ENCODE assay signal across 19 cellular contexts in genomic region chr2:9222246-9222898, GRCh38. TPM values are rescaled to one million over a fixed set of nuclear protein-coding genes. Genes with fewer than 3 reads are reported as not detected.
A peak's percentile ranks its signal among the peaks of the same experiment; 100 is the strongest.
DNase-seq lines count a peak whose midpoint lies in the region; ATAC-seq, FAIRE-seq and TF ChIP-seq lines count a peak whose summit lies in the region.
"Had no signal": no experiment of that assay in that cellular context is flagged by ENCODE, and none has a peak within 500 bp of the region (broad histone marks: within the 10 kb centered on the region; RNA-seq: fewer than 3 reads in every experiment).

No MANE protein-coding gene starts in this region.

- ATAC-seq in foreskin keratinocyte (peak; percentile 41), HG03175 (IDR thresholded peaks at IDR 0.05; ENCODE audit: unreplicated experiment) (no peak)
- ATAC-seq: activated T-cell treated with anti-CD3 and anti-CD28 coated beads, Interleukin-2, amount 50 U/mL, for 4 hours; right lobe of liver had no signal

- H3K4me1 ChIP-seq in ascending aorta, result peaks cover 3 to 66% of the 10 kb centered on the region in 2 donors
- H3K4me1 ChIP-seq in foreskin keratinocyte, result peaks cover 31% of the 10 kb centered on the region
- peaks cover 0 to 85% (median 29%) of the 10 kb centered on the region in 4 donors for H3K4me1 ChIP-seq in tibial artery
- no peaks in the 10 kb centered on the region for H3K4me1 ChIP-seq in small intestine (ENCODE audit: control insufficient read depth in 2 of 2, insufficient read depth in 1 of 2, low read depth in 1 of 2, low read length in 1 of 2)
- H3K4me1 ChIP-seq: right lobe of liver had no signal

- H3K27ac Mint-ChIP-seq in nephron, result peak overlapping the region in 2 of 3 experiments; percentile 80 to 83
- H3K27ac Mint-ChIP-seq: activated CD4-positive, alpha-beta memory T cell treated with anti-CD3 and anti-CD28 coated beads for 36 hours; stimulated activated naive CD8-positive, alpha-beta T cell treated with anti-CD3 and anti-CD28 coated beads, Interleukin-15, Interleukin-2, amounts not matched to agents 100 ng/mL and 50 ng/mL, for 24 hours had no signal

- H3K27ac ChIP-seq in ascending aorta (peak overlapping the region; percentile 67 to 74), foreskin keratinocyte (no peak overlapping the region), tibial artery (peak overlapping the region; percentile 42 to 53), small intestine (ENCODE audit: low read depth in 1 of 2, low read length in 1 of 2) (no peak overlapping the region)
- H3K27ac ChIP-seq: right lobe of liver had no signal

- H3K4me3 ChIP-seq in ascending aorta (peak overlapping the region in 1 of 2 donors; percentile 10), tibial artery (no peak overlapping the region), small intestine (ENCODE audit: low read depth in 1 of 2, low read length in 2 of 2) (no peak overlapping the region)
- H3K4me3 ChIP-seq: dorsolateral prefrontal cortex, right lobe of liver had no signal

- TF ChIP-seq CTCF in ascending aorta (IDR thresholded peaks at IDR 0.05) (no peak), foreskin keratinocyte (conservative IDR thresholded peaks at IDR 0.05) (no peak), nephron (IDR thresholded peaks at IDR 0.05; ENCODE audit: unreplicated experiment in 3 of 3) (no peak), tibial artery (IDR thresholded peaks at IDR 0.05) (no peak)

- no peak for FAIRE-seq in small intestine (lab: Jason Lieb, UNC)
- FAIRE-seq: urothelium cell line had no signal

- intact Hi-C loops in ascending aorta (cut with DNase I) (no loop called here), tibial artery (cut with DNase I; ENCODE audit: low total_unique reads) (no loop called here)

- H3K27me3 Mint-ChIP-seq in nephron (ENCODE audit: low read depth), result no peaks in the 10 kb centered on the region

- peaks cover 46% of the 10 kb centered on the region for H3K4me1 Mint-ChIP-seq in nephron

- 75 to 82% (median 81%) methylated on average over 9 of the region's 9 CpGs for WGBS in small intestine, 3 donors

- H3K36me3 Mint-ChIP-seq in nephron (ENCODE audit: low read depth), result peaks cover 29% of the 10 kb centered on the region
- H3K36me3 Mint-ChIP-seq: activated CD4-positive, alpha-beta memory T cell treated with anti-CD3 and anti-CD28 coated beads for 36 hours had no signal

- peak overlapping the region in 1 of 3 experiments; percentile 28 for H3K4me3 Mint-ChIP-seq in nephron
- H3K4me3 Mint-ChIP-seq: activated CD4-positive, alpha-beta memory T cell treated with anti-CD3 and anti-CD28 coated beads for 36 hours; activated T-cell treated with anti-CD3 and anti-CD28 coated beads, Interleukin-2, amount 50 U/mL, for 4 hours; stimulated activated naive CD8-positive, alpha-beta T cell treated with anti-CD3 and anti-CD28 coated beads, Interleukin-15, Interleukin-2, amounts not matched to agents 100 ng/mL and 50 ng/mL, for 24 hours had no signal

- no peaks in the 10 kb centered on the region for H3K36me3 ChIP-seq in ascending aorta
- no peaks in the 10 kb centered on the region for H3K36me3 ChIP-seq in tibial artery
- no peaks in the 10 kb centered on the region for H3K36me3 ChIP-seq in small intestine (ENCODE audit: control insufficient read depth in 2 of 2, insufficient read depth in 2 of 2, low read length in 2 of 2)
- H3K36me3 ChIP-seq: right lobe of liver had no signal

- DNase-seq in ascending aorta (ENCODE audit: low spot score in 2 of 2) (peak in 1 of 2 donors; percentile 65), foreskin keratinocyte (peak in 1 of 2 donors; percentile 33), tibial artery (peak in 1 of 2 donors; percentile 57), putamen (ENCODE audit: low spot score) (no peak), small intestine (no peak)
- DNase-seq: activated CD4-positive, alpha-beta memory T cell treated with anti-CD3 and anti-CD28 coated beads for 36 hours; activated naive CD4-positive, alpha-beta T cell treated with anti-CD3 and anti-CD28 coated beads, Interleukin-2, amount 50 U/mL, for 16 hours; activated T-cell treated with anti-CD3 and anti-CD28 coated beads, Interleukin-2, amount 50 U/mL, for 4 hours; dorsolateral prefrontal cortex; erythroblast; NCI-H1694; right lobe of liver; SIG-M5; stimulated activated CD4-positive, alpha-beta T cell treated with anti-CD3 and anti-CD28 coated beads, Interleukin-2, amount 100 ng/mL, for 24 hours; T-helper 1 cell had no signal

- H3K9me3 Mint-ChIP-seq in nephron, result peaks cover 8% of the 10 kb centered on the region
- H3K9me3 Mint-ChIP-seq: activated CD4-positive, alpha-beta memory T cell treated with anti-CD3 and anti-CD28 coated beads for 36 hours; activated T-cell treated with anti-CD3 and anti-CD28 coated beads, Interleukin-2, amount 50 U/mL, for 4 hours; stimulated activated naive CD8-positive, alpha-beta T cell treated with anti-CD3 and anti-CD28 coated beads, Interleukin-15, Interleukin-2, amounts not matched to agents 100 ng/mL and 50 ng/mL, for 24 hours had no signal

- H3K9me3 ChIP-seq in ascending aorta, result no peaks in the 10 kb centered on the region
- no peaks in the 10 kb centered on the region for H3K9me3 ChIP-seq in tibial artery
- H3K9me3 ChIP-seq in small intestine (ENCODE audit: control insufficient read depth, low read depth), result no peaks in the 10 kb centered on the region
- H3K9me3 ChIP-seq: right lobe of liver had no signal

- no peaks in the 10 kb centered on the region for H3K27me3 ChIP-seq in ascending aorta
- no peaks in the 10 kb centered on the region for H3K27me3 ChIP-seq in foreskin keratinocyte
- no peaks in the 10 kb centered on the region for H3K27me3 ChIP-seq in tibial artery
- H3K27me3 ChIP-seq in small intestine (ENCODE audit: control insufficient read depth in 2 of 2, insufficient read depth in 2 of 2, low read length in 2 of 2), result no peaks in the 10 kb centered on the region
- H3K27me3 ChIP-seq: dorsolateral prefrontal cortex, right lobe of liver had no signal

RNA-seq across cellular contexts. Expression of gene ASAP2, which starts 15.8 kb away (rescaled TPM):
- total RNA-seq in ascending aorta (56.9 TPM), foreskin keratinocyte (57.2 and 69.3 TPM in 2 replicates)
- polyA plus RNA-seq in foreskin keratinocyte (20.8 and 21.8 TPM in 2 replicates), small intestine (10 to 100 TPM; 10.8 to 21.9 (median 14.6) TPM)

Comparison
In these comparisons a context has a peak if more than half of its experiments do, and no peak if none do; other contexts are left out.
1. H3K27ac ChIP-seq: peak in ascending aorta (2 of 2) and tibial artery (2 of 2); none in foreskin keratinocyte (single experiment) and small intestine (0 of 2).